25 cellular contexts compared by ENCODE assay signal in genomic region chr7:311131-311680, GRCh38. TPM values are rescaled to one million over a fixed set of nuclear protein-coding genes. Genes with fewer than 3 reads are reported as not detected.
DNase-seq lines count a peak whose midpoint lies in the region; ATAC-seq, FAIRE-seq and TF ChIP-seq lines count a peak whose summit lies in the region.
"Had no signal": no experiment of that assay in that cellular context is flagged by ENCODE, and none has a peak within 500 bp of the region (broad histone marks: within the 10 kb centered on the region; RNA-seq: fewer than 3 reads in every experiment).

No MANE protein-coding gene starts in this region.

- no peaks in the 10 kb centered on the region for H3F3A ChIP-seq in SK-N-SH (replicated peaks; ENCODE audit: insufficient read depth)

- TF ChIP-seq RAD21 in SK-N-SH (IDR thresholded peaks at IDR 0.05; ENCODE audit: low read length), result no peak

- POLR2A ChIA-PET in SK-N-SH (lab: Yijun Ruan, JAX), result no interaction called here

- H3K9me3 Mint-ChIP-seq in CD14-positive monocyte, result peaks cover 7 to 21% (median 17%) of the 10 kb centered on the region in 7 donors

- no peaks in the 10 kb centered on the region for H3K9me2 ChIP-seq in SK-N-SH

- peaks cover 0 to 5% of the 10 kb centered on the region in 2 experiments for H3K36me3 ChIP-seq in SK-N-SH (replicated peaks in 1 of 2; ENCODE audit: control insufficient read depth in 1 of 2, insufficient read depth in 2 of 2, low read length in 1 of 2)
- H3K36me3 ChIP-seq in keratinocyte (ENCODE audit: control insufficient read depth in 2 of 2, extremely low read depth in 1 of 2, insufficient read depth in 2 of 2, low read length in 2 of 2), result no peaks in the 10 kb centered on the region
- H3K36me3 ChIP-seq in sigmoid colon, result no peaks in the 10 kb centered on the region
- H3K36me3 ChIP-seq in upper lobe of right lung, result no peaks in the 10 kb centered on the region
- H3K36me3 ChIP-seq: HAP-1, SJCRH30 had no signal

- no peaks in the 10 kb centered on the region for H3K4me1 Mint-ChIP-seq in CD14-positive monocyte
- H3K4me1 Mint-ChIP-seq: CD4-positive, CD25-positive, alpha-beta regulatory T cell had no signal

- H3K4me2 ChIP-seq in SK-N-SH (no peak overlapping the region), keratinocyte (ENCODE audit: control insufficient read depth, extremely low read depth, insufficient read depth, low read depth, low read length) (no peak overlapping the region)

- DNase-seq in SK-N-SH, result peak; percentile 32
- peak; percentile 15 for DNase-seq in CD14-positive monocyte (ENCODE audit: low spot score)
- no peak for DNase-seq in keratinocyte (ENCODE audit: low read depth, low spot score)
- peak; percentile 48 for DNase-seq in sigmoid colon
- no peak for DNase-seq in upper lobe of right lung
- DNase-seq in SKM-1 treated with dmso at 0.1 percent for 144 hours (lab: John Stamatoyannopoulos, UW; ENCODE audit: unreplicated experiment), result no peak
- no peak for DNase-seq in Kasumi-1 (lab: John Stamatoyannopoulos, UW)
- DNase-seq: 8988T; CD4-positive, CD25-positive, alpha-beta regulatory T cell; COR-L47; DMS153; GDM1; GM23248; NCI-H1105 treated with DMSO at 0.1 percent for 48 hours; NCI-H1694; NCI-H748 treated with DMSO at 0.1 percent for 48 hours; OCI-M1; SJCRH30 had no signal

- H3K4me1 ChIP-seq in SK-N-SH (ENCODE audit: control insufficient read depth in 1 of 2, insufficient read depth in 2 of 2, low read depth in 1 of 2, low read length in 1 of 2) (no peaks in the 10 kb centered on the region), keratinocyte (ENCODE audit: control insufficient read depth, extremely low read depth, insufficient read depth, low read length) (peaks cover 13% of the 10 kb centered on the region), sigmoid colon (no peaks in the 10 kb centered on the region), upper lobe of right lung (no peaks in the 10 kb centered on the region)
- H3K4me1 ChIP-seq: HAP-1, SJCRH30 had no signal

- H3K36me3 Mint-ChIP-seq in CD14-positive monocyte, result no peaks in the 10 kb centered on the region
- H3K36me3 Mint-ChIP-seq: CD4-positive, CD25-positive, alpha-beta regulatory T cell had no signal

- H4K20me1 ChIP-seq in SK-N-SH (ENCODE audit: insufficient read depth) (no peaks in the 10 kb centered on the region), keratinocyte (ENCODE audit: control insufficient read depth, extremely low read depth, insufficient read depth, low read length) (no peaks in the 10 kb centered on the region)

- no peaks in the 10 kb centered on the region for H3K9me1 ChIP-seq in keratinocyte (ENCODE audit: control insufficient read depth, extremely low read depth, insufficient read depth, low read length)

- H3K9ac ChIP-seq in SK-N-SH (no peak overlapping the region), keratinocyte (ENCODE audit: control insufficient read depth, extremely low read depth, insufficient read depth, low read length) (no peak overlapping the region)
- H3K9ac ChIP-seq: GM23248 had no signal

- peaks cover 9 to 30% (median 12%) of the 10 kb centered on the region in 3 donors for H3K27me3 Mint-ChIP-seq in CD14-positive monocyte (ENCODE audit: low read depth in 3 of 3)

- WGBS in SK-N-SH (ENCODE audit: low lambda C conversion rate), result 32% methylated on average over 19 of the region's 19 CpGs
- 72 to 82% methylated on average over 19 of the region's 19 CpGs for WGBS in sigmoid colon, 2 donors

- H3K27me3 ChIP-seq in SK-N-SH (ENCODE audit: insufficient read depth) (peaks cover 66% of the 10 kb centered on the region), keratinocyte (ENCODE audit: control insufficient read depth, extremely low read depth, insufficient read depth, low read length) (no peaks in the 10 kb centered on the region), sigmoid colon (peaks cover 0 to 8% (median 0%) of the 10 kb centered on the region in 3 donors), upper lobe of right lung (peaks cover 10% of the 10 kb centered on the region)
- H3K27me3 ChIP-seq: SJCRH30 had no signal

- FAIRE-seq in keratinocyte (lab: Jason Lieb, UNC), result no peak
- FAIRE-seq: GM19239 had no signal

- H2AFZ ChIP-seq in SK-N-SH (ENCODE audit: low read depth) (no peak overlapping the region), keratinocyte (ENCODE audit: control insufficient read depth, low read length) (peak overlapping the region; percentile 71)
- H2AFZ ChIP-seq: GM23248 had no signal

- TF ChIP-seq EP300 in SK-N-SH (IDR thresholded peaks at IDR 0.05; ENCODE audit: borderline replicate concordance in 1 of 2, low read depth in 1 of 2, low read length in 1 of 2) (no peak), sigmoid colon (IDR thresholded peaks at IDR 0.05) (no peak)

- no peak for TF ChIP-seq POLR2A in sigmoid colon (IDR thresholded peaks at IDR 0.05)

- H3K4me3 ChIP-seq in SK-N-SH (ENCODE audit: low read depth in 2 of 2, low read length in 1 of 2) (no peak overlapping the region), keratinocyte (ENCODE audit: control insufficient read depth in 2 of 3, extremely low read depth in 1 of 3, insufficient read depth in 2 of 3, low read depth in 1 of 3, low read length in 3 of 3) (no peak overlapping the region), sigmoid colon (no peak overlapping the region), upper lobe of right lung (no peak overlapping the region)
- H3K4me3 ChIP-seq: GM23248, HAP-1, SJCRH30 had no signal

- intact Hi-C loops in CD14-positive monocyte (cut with micrococcal nuclease) (no loop called here), sigmoid colon (cut with DNase I) (no loop called here), upper lobe of right lung (cut with DNase I) (no loop called here)

- CTCF ChIA-PET in SK-N-SH (lab: Yijun Ruan, JAX), result interaction anchor here (1.2 kb wide), 1 partner anchor 11 kb away, joined by 9 read pairs; no protein-coding TSS in a partner anchor

- TF ChIP-seq CTCF in SK-N-SH (IDR thresholded peaks at IDR 0.05) (no peak), CD14-positive monocyte (IDR thresholded peaks at IDR 0.05) (no peak), keratinocyte (optimal IDR thresholded peaks at IDR 0.05 in 1 of 3, IDR thresholded peaks at IDR 0.05 in 1 of 3, conservative IDR thresholded peaks at IDR 0.05 in 1 of 3; ENCODE audit: extremely low read depth in 1 of 3, insufficient read depth in 2 of 3, low read length in 3 of 3) (no peak), sigmoid colon (IDR thresholded peaks at IDR 0.05) (no peak), upper lobe of right lung (IDR thresholded peaks at IDR 0.05) (no peak)

- no peak overlapping the region for H3K27ac Mint-ChIP-seq in CD14-positive monocyte
- H3K27ac Mint-ChIP-seq: CD4-positive, CD25-positive, alpha-beta regulatory T cell had no signal

- H3K9me3 ChIP-seq in SK-N-SH (peaks cover 14% of the 10 kb centered on the region; the same call in 1 of the 2 replicates), keratinocyte (ENCODE audit: control insufficient read depth, low read depth, low read length) (peaks cover 2% of the 10 kb centered on the region), sigmoid colon (peaks cover 0 to 2% (median 0%) of the 10 kb centered on the region in 4 donors), upper lobe of right lung (no peaks in the 10 kb centered on the region)
- H3K9me3 ChIP-seq: SJCRH30 had no signal

- no peaks in the 10 kb centered on the region for H3K79me2 ChIP-seq in SK-N-SH (ENCODE audit: insufficient read depth)
- H3K79me2 ChIP-seq in keratinocyte (ENCODE audit: control insufficient read depth, insufficient read depth, low read length), result no peaks in the 10 kb centered on the region

- no peak overlapping the region for H3K27ac ChIP-seq in SK-N-SH (ENCODE audit: low read depth in 2 of 2, low read length in 1 of 2)
- H3K27ac ChIP-seq in keratinocyte (ENCODE audit: control insufficient read depth, insufficient read depth, low read length), result no peak overlapping the region
- H3K27ac ChIP-seq in sigmoid colon, result no peak overlapping the region
- H3K27ac ChIP-seq in upper lobe of right lung, result no peak overlapping the region
- H3K27ac ChIP-seq: GM23248, SJCRH30 had no signal

- ATAC-seq in SK-N-SH treated with all-trans-retinoic acid at 6 μM for 48 hours (no peak), upper lobe of right lung (no peak)

- dilution Hi-C loops in keratinocyte (cut with MboI; ENCODE audit: extremely low pct_ligation_motif_present, low sequenced_read_pairs), result no loop called here

- H3K4me3 Mint-ChIP-seq in CD14-positive monocyte, result no peak overlapping the region
- H3K4me3 Mint-ChIP-seq: CD4-positive, CD25-positive, alpha-beta regulatory T cell had no signal

TF ChIP-seq in SK-N-SH, 30 proteins besides CTCF, POLR2A, EP300 and RAD21 (continues in another document):
- TF ChIP-seq MXI1 (IDR thresholded peaks at IDR 0.05; ENCODE audit: low read depth, low read length), result no peak
- no peak for TF ChIP-seq EZH2phosphoT487 (IDR thresholded peaks at IDR 0.05; ENCODE audit: borderline replicate concordance, low read depth)
- TF ChIP-seq FOXJ3 (CRISPR knock-in tag; IDR thresholded peaks at IDR 0.05), result no peak

TF ChIP-seq in SK-N-SH treated with all-trans-retinoic acid at 6 μM for 48 hours, 23 proteins besides CTCF, POLR2A, EP300 and RAD21 (continues in another document):
- TF ChIP-seq RARB (CRISPR knock-in tag; IDR thresholded peaks at IDR 0.05) (no peak), ZNF70 (CRISPR knock-in tag; IDR thresholded peaks at IDR 0.05) (no peak), ARNTL (CRISPR knock-in tag; IDR thresholded peaks at IDR 0.05; ENCODE audit: borderline replicate concordance, low read depth) (no peak), OSR1 (CRISPR knock-in tag; IDR thresholded peaks at IDR 0.05) (no peak), SNAI2 (CRISPR knock-in tag; IDR thresholded peaks at IDR 0.05) (no peak), TOX (CRISPR knock-in tag; IDR thresholded peaks at IDR 0.05; ENCODE audit: borderline replicate concordance) (no peak)

RNA-seq across cellular contexts. Expression of gene FOXL3, which starts 21.2 kb away (rescaled TPM):
- polyA plus RNA-seq in SK-N-SH (2012; rRNA removed) (not detected in 2 replicates), CD14-positive monocyte (not detected), keratinocyte (not detected in 3 replicates), sigmoid colon (not detected)
- not detected in 2 replicates for polyA plus RNA-seq in SK-N-SH (2012; cell fraction: cytosol; rRNA removed)
- not detected in 2 replicates for polyA plus RNA-seq in SK-N-SH (2012; cell fraction: nucleus; rRNA removed)
- not detected for polyA plus RNA-seq in keratinocyte (2011; ENCODE audit: low read depth)
- not detected in 2 replicates for polyA plus RNA-seq in keratinocyte (2011; cell fraction: cytosol; rRNA removed)
- not detected in 2 replicates for polyA plus RNA-seq in keratinocyte (2011; cell fraction: nucleus; rRNA removed)
- polyA plus RNA-seq in keratinocyte (2012; ENCODE audit: low replicate concordance), result not detected in 2 replicates
- polyA minus RNA-seq in keratinocyte, result not detected in 3 replicates
- polyA minus RNA-seq in keratinocyte (2011; cell fraction: cytosol; rRNA and poly(A)+ RNA removed), result not detected
- not detected in 2 replicates for polyA minus RNA-seq in keratinocyte (2011; cell fraction: nucleus; rRNA and poly(A)+ RNA removed)
- total RNA-seq in sigmoid colon (not detected), upper lobe of right lung (not detected)
- total RNA-seq: CD4-positive, CD25-positive, alpha-beta regulatory T cell; Daoy; GM23248; NCI-H460; RPMI7951; SJCRH30 had no signal
- polyA plus RNA-seq: AG04450; CD4-positive, CD25-positive, alpha-beta regulatory T cell; GM23248 had no signal

Comparison
In these comparisons a context has a peak if more than half of its experiments do, and no peak if none do; other contexts are left out.
1. DNase-seq: peak in SK-N-SH (single experiment), CD14-positive monocyte (single experiment) and sigmoid colon (single experiment); none in keratinocyte (single experiment), upper lobe of right lung (single experiment), SKM-1 treated with dmso at 0.1 percent for 144 hours (single experiment) and Kasumi-1 (0 of 2).